ENCODE assay signal across 8 cellular contexts in genomic region chr7:123534383-123535260, GRCh38.
DNase-seq lines count a peak whose midpoint lies in the region; ATAC-seq and TF ChIP-seq lines count a peak whose summit lies in the region.

Gene IQUB, minus strand, starts transcription at chr7:123534595. Its CDS starts 22,255 bp downstream, at chr7:123512340.

- no peak within 1 kb of the TSS for H3K9ac ChIP-seq in iPS-15b (ENCODE audit: low read depth, low read length)

- in situ Hi-C loops in brain microvascular endothelial cell (cut with HindIII; ENCODE audit: low pct_ligation_motif_present, low sequenced_read_pairs), result no loop called here

- ATAC-seq in HG03064 (IDR thresholded peaks at IDR 0.05; ENCODE audit: low read depth, unreplicated experiment), result peak; percentile 78

- H3K4me3 ChIP-seq in brain microvascular endothelial cell (ENCODE audit: low read depth, low read length), result peak within 1 kb of the TSS; percentile 68
- peak within 1 kb of the TSS; percentile 82 for H3K4me3 ChIP-seq in iPS-15b (ENCODE audit: low read depth, low read length)
- H3K4me3 ChIP-seq in skeletal muscle cell (ENCODE audit: low read depth, low read length), result peak within 1 kb of the TSS; percentile 71

- no peaks in the 10 kb centered on the region for H3K9me3 ChIP-seq in iPS-15b (ENCODE audit: control insufficient read depth, insufficient read depth, low read length)

- H3K27me3 ChIP-seq in brain microvascular endothelial cell (replicated peaks) (no peaks in the 10 kb centered on the region), iPS-15b (ENCODE audit: control insufficient read depth, insufficient read depth, low read length) (peaks cover 12% of the 10 kb centered on the region)

- peak within 1 kb of the TSS; percentile 81 for H3K27ac ChIP-seq in brain microvascular endothelial cell

- H3K36me3 ChIP-seq in brain microvascular endothelial cell (replicated peaks), result no peaks in the 10 kb centered on the region
- H3K36me3 ChIP-seq in iPS-15b (ENCODE audit: control insufficient read depth, insufficient read depth, low read length), result no peaks in the 10 kb centered on the region

- peaks cover 2% of the 10 kb centered on the region for H3K4me1 ChIP-seq in iPS-15b (ENCODE audit: control insufficient read depth, insufficient read depth, low read length)

- TF ChIP-seq CTCF in brain microvascular endothelial cell (IDR thresholded peaks at IDR 0.05; ENCODE audit: low read depth, low read length, missing control alignments), result no peak

- TF ChIP-seq POLR2A in GM18526 (IDR thresholded peaks at IDR 0.05; ENCODE audit: extremely low read depth, insufficient read length), result peak; percentile 44

- DNase-seq in 8988T (peak; percentile 83), NCI-H2107 treated with DMSO at 0.1 percent for 48 hours (lab: John Stamatoyannopoulos, UW; ENCODE audit: unreplicated experiment) (peak; percentile 95), UCSD-AML1 (lab: John Stamatoyannopoulos, UW; ENCODE audit: unreplicated experiment) (peak; percentile 92), brain microvascular endothelial cell (peak; percentile 95), skeletal muscle cell (ENCODE audit: low read depth) (peak; percentile 89)

Comparison
In these comparisons a context has a peak if more than half of its experiments do, and no peak if none do; other contexts are left out.
1. Peak in every context shown above with its lines: DNase-seq, ATAC-seq, H3K4me3 ChIP-seq and H3K27ac ChIP-seq.